ENCODE assay signal across 1 cellular context in the genomic region with DNA sequence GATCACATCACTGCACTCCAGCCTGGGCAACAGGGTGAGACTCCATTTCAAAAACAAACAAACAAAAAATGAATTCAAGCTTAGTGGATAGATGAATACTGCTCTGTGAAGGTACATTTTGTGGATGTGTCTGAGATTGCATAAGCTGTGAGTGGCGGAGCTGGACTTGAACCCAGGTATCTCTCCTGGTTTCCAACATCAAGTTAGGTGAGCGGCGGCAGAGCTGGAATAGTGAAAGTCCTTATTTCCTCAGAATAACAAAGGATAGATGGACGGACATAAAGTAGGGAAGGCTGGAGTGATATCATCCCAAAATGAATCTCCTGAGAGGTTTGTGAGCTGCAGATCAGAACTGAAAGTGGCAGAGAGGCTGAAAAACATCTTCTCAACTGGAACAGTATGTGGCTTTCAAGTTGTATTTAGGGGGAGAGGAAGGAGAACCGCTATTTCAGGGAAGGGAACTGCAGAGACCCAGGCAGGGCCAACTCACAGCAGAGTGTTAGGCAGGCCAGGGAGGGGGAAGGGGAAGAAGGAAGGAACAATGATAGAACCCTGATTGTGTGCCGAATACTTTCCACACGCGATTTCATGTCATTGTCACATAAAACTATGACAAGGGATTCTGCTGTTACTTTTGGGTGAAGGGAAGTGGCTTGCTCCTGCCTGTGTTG.
TF ChIP-seq lines count a peak whose summit lies in the region.

No MANE protein-coding gene starts in this region.

TF ChIP-seq in K562, 482 proteins besides CTCF, POLR2A, EP300 and RAD21:
- TF ChIP-seq ARID3B (CRISPR knock-in tag; IDR thresholded peaks at IDR 0.05; ENCODE audit: borderline replicate concordance) (no peak), ZFX (CRISPR knock-in tag; IDR thresholded peaks at IDR 0.05) (no peak), ID3 (CRISPR knock-in tag; IDR thresholded peaks at IDR 0.05) (no peak), ID3 (tag; IDR thresholded peaks at IDR 0.05) (no peak), BCLAF1 (IDR thresholded peaks at IDR 0.05; ENCODE audit: borderline replicate concordance in 1 of 2, control insufficient read depth in 1 of 2, low read depth in 2 of 2, low read length in 1 of 2) (no peak), PTRF (tag; IDR thresholded peaks at IDR 0.05) (no peak), TGIF2 (CRISPR knock-in tag; IDR thresholded peaks at IDR 0.05) (no peak), SUPT5H (IDR thresholded peaks at IDR 0.05) (no peak), DACH1 (IDR thresholded peaks at IDR 0.05; ENCODE audit: partially characterized antibody) (no peak), ZNF695 (CRISPR knock-in tag; IDR thresholded peaks at IDR 0.05) (no peak), ZNF212 (CRISPR knock-in tag; IDR thresholded peaks at IDR 0.05) (no peak), MBD2 (IDR thresholded peaks at IDR 0.05; ENCODE audit: borderline replicate concordance, low read depth) (no peak), PML (IDR thresholded peaks at IDR 0.05; ENCODE audit: low read length) (no peak), SLC30A9 (CRISPR knock-in tag; IDR thresholded peaks at IDR 0.05) (no peak), GTF2F1 (IDR thresholded peaks at IDR 0.05; ENCODE audit: low read depth, low read length) (no peak), ATF1 (CRISPR knock-in tag; IDR thresholded peaks at IDR 0.05) (no peak), ATF1 (tag; IDR thresholded peaks at IDR 0.05) (no peak), ZNF592 (IDR thresholded peaks at IDR 0.05) (no peak), CCNT2 (IDR thresholded peaks at IDR 0.05; ENCODE audit: borderline replicate concordance, extremely low read depth, insufficient read length, low read depth, low read length) (no peak)
- TF ChIP-seq, protein P1, sequence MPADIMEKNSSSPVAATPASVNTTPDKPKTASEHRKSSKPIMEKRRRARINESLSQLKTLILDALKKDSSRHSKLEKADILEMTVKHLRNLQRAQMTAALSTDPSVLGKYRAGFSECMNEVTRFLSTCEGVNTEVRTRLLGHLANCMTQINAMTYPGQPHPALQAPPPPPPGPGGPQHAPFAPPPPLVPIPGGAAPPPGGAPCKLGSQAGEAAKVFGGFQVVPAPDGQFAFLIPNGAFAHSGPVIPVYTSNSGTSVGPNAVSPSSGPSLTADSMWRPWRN (IDR thresholded peaks at IDR 0.05; ENCODE audit: low read depth), result no peak
- TF ChIP-seq, protein P2, sequence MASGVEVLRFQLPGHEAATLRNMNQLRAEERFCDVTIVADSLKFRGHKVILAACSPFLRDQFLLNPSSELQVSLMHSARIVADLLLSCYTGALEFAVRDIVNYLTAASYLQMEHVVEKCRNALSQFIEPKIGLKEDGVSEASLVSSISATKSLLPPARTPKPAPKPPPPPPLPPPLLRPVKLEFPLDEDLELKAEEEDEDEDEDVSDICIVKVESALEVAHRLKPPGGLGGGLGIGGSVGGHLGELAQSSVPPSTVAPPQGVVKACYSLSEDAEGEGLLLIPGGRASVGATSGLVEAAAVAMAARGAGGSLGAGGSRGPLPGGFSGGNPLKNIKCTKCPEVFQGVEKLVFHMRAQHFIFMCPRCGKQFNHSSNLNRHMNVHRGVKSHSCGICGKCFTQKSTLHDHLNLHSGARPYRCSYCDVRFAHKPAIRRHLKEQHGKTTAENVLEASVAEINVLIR (CRISPR knock-in tag; IDR thresholded peaks at IDR 0.05), result no peak
- TF ChIP-seq, protein P3, sequence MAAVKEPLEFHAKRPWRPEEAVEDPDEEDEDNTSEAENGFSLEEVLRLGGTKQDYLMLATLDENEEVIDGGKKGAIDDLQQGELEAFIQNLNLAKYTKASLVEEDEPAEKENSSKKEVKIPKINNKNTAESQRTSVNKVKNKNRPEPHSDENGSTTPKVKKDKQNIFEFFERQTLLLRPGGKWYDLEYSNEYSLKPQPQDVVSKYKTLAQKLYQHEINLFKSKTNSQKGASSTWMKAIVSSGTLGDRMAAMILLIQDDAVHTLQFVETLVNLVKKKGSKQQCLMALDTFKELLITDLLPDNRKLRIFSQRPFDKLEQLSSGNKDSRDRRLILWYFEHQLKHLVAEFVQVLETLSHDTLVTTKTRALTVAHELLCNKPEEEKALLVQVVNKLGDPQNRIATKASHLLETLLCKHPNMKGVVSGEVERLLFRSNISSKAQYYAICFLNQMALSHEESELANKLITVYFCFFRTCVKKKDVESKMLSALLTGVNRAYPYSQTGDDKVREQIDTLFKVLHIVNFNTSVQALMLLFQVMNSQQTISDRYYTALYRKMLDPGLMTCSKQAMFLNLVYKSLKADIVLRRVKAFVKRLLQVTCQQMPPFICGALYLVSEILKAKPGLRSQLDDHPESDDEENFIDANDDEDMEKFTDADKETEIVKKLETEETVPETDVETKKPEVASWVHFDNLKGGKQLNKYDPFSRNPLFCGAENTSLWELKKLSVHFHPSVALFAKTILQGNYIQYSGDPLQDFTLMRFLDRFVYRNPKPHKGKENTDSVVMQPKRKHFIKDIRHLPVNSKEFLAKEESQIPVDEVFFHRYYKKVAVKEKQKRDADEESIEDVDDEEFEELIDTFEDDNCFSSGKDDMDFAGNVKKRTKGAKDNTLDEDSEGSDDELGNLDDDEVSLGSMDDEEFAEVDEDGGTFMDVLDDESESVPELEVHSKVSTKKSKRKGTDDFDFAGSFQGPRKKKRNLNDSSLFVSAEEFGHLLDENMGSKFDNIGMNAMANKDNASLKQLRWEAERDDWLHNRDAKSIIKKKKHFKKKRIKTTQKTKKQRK (IDR thresholded peaks at IDR 0.05; ENCODE audit: borderline replicate concordance, low read depth, low read length), result no peak
TF ChIP-seq in K562: peak in this region for 0.
